Comparison of ENCODE assay signal across 26 cellular contexts in genomic region chr5:36371366-36371765, GRCh38.
"Had no signal": no experiment of that assay in that cellular context is flagged by ENCODE, and none has a peak within 500 bp of the region (broad histone marks: within the 10 kb centered on the region; RNA-seq: fewer than 3 reads in every experiment).

No MANE protein-coding gene starts in this region.

- H3K27ac ChIP-seq: left ventricle myocardium inferior, neural progenitor cell, neutrophil, parathyroid adenoma, skin epidermis, stomach, testis, thyroid gland, transverse colon, upper lobe of left lung had no signal

- H3K27me3 ChIP-seq: neural progenitor cell, neutrophil, stomach, testis, thyroid gland, transverse colon, upper lobe of left lung had no signal

- ATAC-seq: natural killer cell; right cardiac atrium; sciatic nerve; stimulated activated naive B cell treated with anti-CD40 and anti-IgM and Interleukin-4, amounts not matched to agents 10 μg/mL and 1 μg/mL and 100 μg/mL, for 72 hours; stimulated activated naive CD8-positive, alpha-beta T cell treated with anti-CD3 and anti-CD28 coated beads, Interleukin-15, Interleukin-2, amounts not matched to agents 100 U/mL and 50 U/mL, for 24 hours had no signal

- H3K9me3 ChIP-seq: neutrophil, stomach, testis, thyroid gland, transverse colon, upper lobe of left lung had no signal

- H3K4me3 ChIP-seq: left ventricle myocardium inferior, lung, neural progenitor cell, skin epidermis, stomach, testis, thyroid gland, transverse colon, upper lobe of left lung had no signal

- H3K4me1 ChIP-seq: left ventricle myocardium inferior, neural progenitor cell, parathyroid adenoma had no signal

- H3K36me3 ChIP-seq: left ventricle myocardium inferior, neural progenitor cell, neutrophil, stomach, thyroid gland, transverse colon, upper lobe of left lung had no signal

- DNase-seq: islet precursor cell; left ventricle myocardium inferior; mesendoderm; naive B cell; natural killer cell; nephron progenitor cell; occipital lobe; retina; right cardiac atrium; stimulated activated CD4-positive, alpha-beta T cell treated with anti-CD3 and anti-CD28 coated beads, Interleukin-12 subunit alpha, Interleukin-12 subunit beta, amount 100 ng/mL, for 4 hours; stimulated activated CD4-positive, alpha-beta T cell treated with anti-CD3 and anti-CD28 coated beads, Interleukin-15, amount 100 ng/mL, for 24 hours; stimulated activated CD4-positive, alpha-beta T cell treated with anti-CD3 and anti-CD28 coated beads, Interleukin-2, amount 100 ng/mL, for 24 hours; stimulated activated CD4-positive, alpha-beta T cell treated with anti-CD3 and anti-CD28 coated beads, Interleukin-4, amount 100 ng/mL, for 1 hour; stimulated activated naive B cell treated with anti-CD40 and anti-IgM and Interleukin-4, amounts not matched to agents 10 μg/mL and 1 μg/mL and 100 μg/mL, for 72 hours; stimulated activated naive CD8-positive, alpha-beta T cell treated with anti-CD3 and anti-CD28 coated beads, Interleukin-15, Interleukin-2, amounts not matched to agents 100 U/mL and 50 U/mL, for 24 hours; stomach; testis; thyroid gland; transverse colon; upper lobe of left lung had no signal
